13 cellular contexts compared by ENCODE assay signal in genomic region chr17:14310584-14310983, GRCh38. TPM values are rescaled to one million over a fixed set of nuclear protein-coding genes. Genes with fewer than 3 reads are reported as not detected.
DNase-seq lines count a peak whose midpoint lies in the region; ATAC-seq lines count a peak whose summit lies in the region.
"Had no signal": no experiment of that assay in that cellular context is flagged by ENCODE, and none has a peak within 500 bp of the region (broad histone marks: within the 10 kb centered on the region; RNA-seq: fewer than 3 reads in every experiment).

No MANE protein-coding gene starts in this region.

- H3K27ac ChIP-seq in neuronal stem cell (replicated peaks; ENCODE audit: low read length): no peak overlapping the region
- H3K27ac ChIP-seq: A549 had no signal

- peaks cover 2 to 59% of the 10 kb centered on the region in 2 donors for H3K9me3 ChIP-seq in neuronal stem cell (replicated peaks in 1 of 2; ENCODE audit: control insufficient read depth in 2 of 2, insufficient read depth in 1 of 2, low read depth in 1 of 2, low read length in 2 of 2)
- H3K9me3 ChIP-seq: A549 had no signal

- no peak for ATAC-seq in activated CD4-positive, alpha-beta T cell treated with anti-CD3 and anti-CD28 coated beads for 36 hours
- ATAC-seq in GM18511 (IDR thresholded peaks at IDR 0.05; ENCODE audit: unreplicated experiment) (no peak), GM19467 (IDR thresholded peaks at IDR 0.05; ENCODE audit: unreplicated experiment) (no peak), HG03175 (IDR thresholded peaks at IDR 0.05; ENCODE audit: unreplicated experiment) (no peak)
- ATAC-seq: A549 had no signal

- no peak overlapping the region for H2AK5ac ChIP-seq in neuronal stem cell (ENCODE audit: low read depth, low read length)

- peak overlapping the region; percentile 43 for H2BK12ac ChIP-seq in neuronal stem cell (ENCODE audit: low read length)

- no peak overlapping the region for H3K4me3 ChIP-seq in neuronal stem cell (ENCODE audit: low read length in 2 of 2)
- H3K4me3 ChIP-seq: A549 had no signal

- peak overlapping the region; percentile 67 for H4K8ac ChIP-seq in neuronal stem cell (ENCODE audit: low read depth, low read length)

- H3K18ac ChIP-seq in neuronal stem cell (ENCODE audit: low read length): peak overlapping the region; percentile 42

- H3K4me3 Mint-ChIP-seq in activated CD4-positive, alpha-beta T cell treated with anti-CD3 and anti-CD28 coated beads for 36 hours: no peak overlapping the region

- H3K4me1 Mint-ChIP-seq in activated CD4-positive, alpha-beta T cell treated with anti-CD3 and anti-CD28 coated beads for 36 hours: peaks cover 60% of the 10 kb centered on the region

- H3K27me3 Mint-ChIP-seq in activated CD4-positive, alpha-beta T cell treated with anti-CD3 and anti-CD28 coated beads for 36 hours: no peaks in the 10 kb centered on the region

- H3K27me3 ChIP-seq in neuronal stem cell (ENCODE audit: control insufficient read depth in 3 of 3, insufficient read depth in 3 of 3, low read depth in 1 of 3, low read length in 3 of 3): no peaks in the 10 kb centered on the region

- no peak overlapping the region for H3K9ac ChIP-seq in neuronal stem cell (ENCODE audit: low read depth, low read length, poor library complexity)

- H3K4ac ChIP-seq in neuronal stem cell (ENCODE audit: low read length): no peak overlapping the region

- no peak overlapping the region for H2AFZ ChIP-seq in neuronal stem cell (ENCODE audit: low read length)

- H3K4me2 ChIP-seq in neuronal stem cell (ENCODE audit: insufficient read depth, low read length, poor library complexity, severe bottlenecking): no peak overlapping the region
- H3K4me2 ChIP-seq: A549 had no signal

- H3K36me3 ChIP-seq in neuronal stem cell (replicated peaks in 1 of 2; ENCODE audit: control insufficient read depth in 2 of 2, insufficient read depth in 2 of 2, low read length in 2 of 2): peaks cover 14 to 85% of the 10 kb centered on the region in 2 donors

- peaks cover 16 to 19% of the 10 kb centered on the region in 2 donors for H3K4me1 ChIP-seq in neuronal stem cell (ENCODE audit: control insufficient read depth in 2 of 2, insufficient read depth in 1 of 2, low read depth in 1 of 2, low read length in 2 of 2)
- H3K4me1 ChIP-seq: A549 had no signal

- peaks cover 17% of the 10 kb centered on the region for H3K36me3 Mint-ChIP-seq in activated CD4-positive, alpha-beta T cell treated with anti-CD3 and anti-CD28 coated beads for 36 hours (ENCODE audit: low read depth)

- CTCF ChIA-PET in activated CD4-positive, alpha-beta T cell treated with anti-CD3 and anti-CD28 coated beads for 36 hours (lab: Charles Lee): no interaction called here

- no peaks in the 10 kb centered on the region for H3K9me3 Mint-ChIP-seq in activated CD4-positive, alpha-beta T cell treated with anti-CD3 and anti-CD28 coated beads for 36 hours (ENCODE audit: low read depth)
- H3K9me3 Mint-ChIP-seq: dendritic cell treated with granulocyte-macrophage colony-stimulating factor and Interleukin-4, amounts not matched to agents 40 ng/mL and 50 ng/mL, for 4 days had no signal

- no peak overlapping the region for H3K23ac ChIP-seq in neuronal stem cell (ENCODE audit: low read depth, low read length, poor library complexity)

- H2BK15ac ChIP-seq in neuronal stem cell (ENCODE audit: low read length): no peak overlapping the region

- POLR2A ChIA-PET in activated CD4-positive, alpha-beta T cell treated with anti-CD3 and anti-CD28 coated beads for 36 hours (lab: Charles Lee): no interaction called here

- DNase-seq in activated CD4-positive, alpha-beta T cell treated with anti-CD3 and anti-CD28 coated beads for 36 hours: no peak
- DNase-seq in activated CD4-positive, alpha-beta T cell treated with anti-CD3 and anti-CD28 coated beads for 48 hours: no peak
- DNase-seq in LHCN-M2 (ENCODE audit: low read depth): peak; percentile 35
- peak; percentile 56 for DNase-seq in fibroblast of gingiva (ENCODE audit: low read depth)
- DNase-seq in neuronal stem cell (ENCODE audit: low spot score): no peak
- DNase-seq: activated gamma-delta T cell treated with Interleukin-2 at 50 U/mL for 16 hours, NCI-H1694 treated with DMSO at 0.1 percent for 48 hours, OCI-M1 had no signal

- peak overlapping the region; percentile 13 for H3K27ac Mint-ChIP-seq in activated CD4-positive, alpha-beta T cell treated with anti-CD3 and anti-CD28 coated beads for 36 hours
- H3K27ac Mint-ChIP-seq: dendritic cell treated with granulocyte-macrophage colony-stimulating factor and Interleukin-4, amounts not matched to agents 40 ng/mL and 50 ng/mL, for 4 days had no signal

- no peak overlapping the region for H2BK5ac ChIP-seq in neuronal stem cell (ENCODE audit: low read length)

- WGBS in neuronal stem cell (ENCODE audit: extremely low coverage in 2 of 2, insufficient read length in 2 of 2, insufficient replicate concordance in 1 of 2), 2 donors: no CpG with 5 or more reads among the region's 7 CpGs

- intact Hi-C loops in activated CD4-positive, alpha-beta T cell treated with anti-CD3 and anti-CD28 coated beads for 36 hours (cut with DNase I, micrococcal nuclease): no loop called here

- no peak overlapping the region for H4K91ac ChIP-seq in neuronal stem cell (ENCODE audit: low read depth, low read length, poor library complexity)

- peaks cover 12% of the 10 kb centered on the region for H3K79me1 ChIP-seq in neuronal stem cell (ENCODE audit: low read depth, low read length)

- H2BK120ac ChIP-seq in neuronal stem cell (ENCODE audit: low read depth, low read length): no peak overlapping the region

- no peak overlapping the region for H3K14ac ChIP-seq in neuronal stem cell (ENCODE audit: low read length)

RNA-seq across cellular contexts. Expression of gene HS3ST3B1, which starts 9.7 kb away (rescaled TPM):
- 1 to 10 TPM; 5.0 to 5.7 TPM for total RNA-seq in activated CD4-positive, alpha-beta T cell treated with anti-CD3 and anti-CD28 coated beads for 36 hours
- total RNA-seq in LHCN-M2 (2014; rRNA removed): 6.9 and 7.7 TPM in 2 replicates
- polyA plus RNA-seq in LHCN-M2 (2012): 2.3 TPM
- polyA plus RNA-seq in neuronal stem cell (2013, experiment 1 of 2): 17.6 TPM
- polyA plus RNA-seq in neuronal stem cell (2013, experiment 2 of 2): 18.0 TPM

Comparison
In these comparisons a context has a peak if more than half of its experiments do, and no peak if none do; other contexts are left out.
1. DNase-seq: peak in LHCN-M2 (single experiment) and fibroblast of gingiva (single experiment); none in activated CD4-positive, alpha-beta T cell treated with anti-CD3 and anti-CD28 coated beads for 36 hours (single experiment), activated CD4-positive, alpha-beta T cell treated with anti-CD3 and anti-CD28 coated beads for 48 hours (single experiment) and neuronal stem cell (single experiment).